1 cellular context compared by ENCODE assay signal in genomic region chr19:40465025-40465780, GRCh38.
A peak's percentile ranks its signal among the peaks of the same experiment; 100 is the strongest.
TF ChIP-seq lines count a peak whose summit lies in the region.

Gene BLVRB, minus strand, starts transcription at chr19:40465745. Its CDS starts 57 bp downstream, at chr19:40465688.

TF ChIP-seq in GM12878, 131 proteins besides CTCF, POLR2A, EP300 and RAD21 (continues in another document):
- TF ChIP-seq PRDM15 (CRISPR knock-in tag; IDR thresholded peaks at IDR 0.05) (no peak), ZNF207 (IDR thresholded peaks at IDR 0.05; ENCODE audit: borderline replicate concordance) (0 out of 2 replicates have a peak, but pooled peaks have one; percentile 10), CBX5 (IDR thresholded peaks at IDR 0.05; ENCODE audit: low read depth) (no peak), TAF1 (IDR thresholded peaks at IDR 0.05; ENCODE audit: borderline replicate concordance, low read depth, low read length) (no peak), FOS (IDR thresholded peaks at IDR 0.05; ENCODE audit: borderline replicate concordance, extremely low read depth, insufficient read length) (no peak), TCF7 (IDR thresholded peaks at IDR 0.05; ENCODE audit: borderline replicate concordance) (no peak), RBBP5 (conservative IDR thresholded peaks at IDR 0.05) (no peak), SREBF2 (IDR thresholded peaks at IDR 0.05; ENCODE audit: low read length) (no peak), STAT1 (conservative IDR thresholded peaks at IDR 0.05) (no peak), EED (IDR thresholded peaks at IDR 0.05; ENCODE audit: low read depth) (no peak), MYB (IDR thresholded peaks at IDR 0.05; ENCODE audit: borderline replicate concordance, low read depth, low read length) (no peak), IKZF2 (IDR thresholded peaks at IDR 0.05) (peak; percentile 5 to 22; a peak in 2 of 4 replicates), RCOR1 (conservative IDR thresholded peaks at IDR 0.05; ENCODE audit: low read depth, low read length) (no peak), ZNF24 (IDR thresholded peaks at IDR 0.05) (no peak), CBX3 (IDR thresholded peaks at IDR 0.05; ENCODE audit: borderline replicate concordance, low read depth) (no peak), USF1 (IDR thresholded peaks at IDR 0.05; ENCODE audit: borderline replicate concordance, extremely low read length, insufficient read depth, low read depth, low read length) (no peak), CHD2 (IDR thresholded peaks at IDR 0.05; ENCODE audit: borderline replicate concordance, low read depth, low read length) (peak; percentile 94), ZSCAN29 (IDR thresholded peaks at IDR 0.05) (no peak), HDAC6 (IDR thresholded peaks at IDR 0.05; ENCODE audit: unreplicated experiment) (no peak), STAT3 (IDR thresholded peaks at IDR 0.05; ENCODE audit: low read depth, low read length) (no peak), MEF2B (IDR thresholded peaks at IDR 0.05; ENCODE audit: partially characterized antibody, poor library complexity, severe bottlenecking) (no peak), TCF12 (IDR thresholded peaks at IDR 0.05; ENCODE audit: low read depth, low read length) (no peak), PML (IDR thresholded peaks at IDR 0.05; ENCODE audit: low read length) (no peak), BCL11A (IDR thresholded peaks at IDR 0.05; ENCODE audit: low read depth, low read length) (no peak), KLF5 (IDR thresholded peaks at IDR 0.05; ENCODE audit: partially characterized antibody) (no peak), MXI1 (IDR thresholded peaks at IDR 0.05; ENCODE audit: low read depth, low read length) (no peak), GATAD2B (conservative IDR thresholded peaks at IDR 0.05; ENCODE audit: low read depth) (no peak; the same call in 1 of the 2 replicates), TARDBP (IDR thresholded peaks at IDR 0.05; ENCODE audit: borderline replicate concordance) (no peak), IRF4 (IDR thresholded peaks at IDR 0.05; ENCODE audit: low read depth, low read length) (no peak), RUNX3 (IDR thresholded peaks at IDR 0.05; ENCODE audit: low read length) (peak; percentile 25), SP1 (IDR thresholded peaks at IDR 0.05; ENCODE audit: low read depth, low read length) (no peak), ELK1 (IDR thresholded peaks at IDR 0.05; ENCODE audit: low read depth, low read length) (no peak), ZNF217 (IDR thresholded peaks at IDR 0.05) (peak; percentile 55; the same call in 1 of the 2 replicates), ASH2L (IDR thresholded peaks at IDR 0.05; ENCODE audit: borderline replicate concordance, low read depth) (no peak), POLR2AphosphoS2 (IDR thresholded peaks at IDR 0.05; ENCODE audit: low read depth, low read length) (no peak), HDAC2 (IDR thresholded peaks at IDR 0.05) (no peak), SIX5 (IDR thresholded peaks at IDR 0.05; ENCODE audit: low read depth, low read length, severe bottlenecking) (no peak), NFYA (IDR thresholded peaks at IDR 0.05; ENCODE audit: borderline replicate concordance, low read depth, low read length) (no peak), E2F8 (IDR thresholded peaks at IDR 0.05; ENCODE audit: low read depth, partially characterized antibody) (no peak), SMAD5 (IDR thresholded peaks at IDR 0.05; ENCODE audit: low read depth) (no peak), YBX1 (IDR thresholded peaks at IDR 0.05) (no peak), CEBPB (IDR thresholded peaks at IDR 0.05; ENCODE audit: borderline replicate concordance in 1 of 2, low read depth in 2 of 2, low read length in 2 of 2) (no peak), NFIC (IDR thresholded peaks at IDR 0.05; ENCODE audit: low read depth, low read length) (no peak)
- TF ChIP-seq, protein P1, sequence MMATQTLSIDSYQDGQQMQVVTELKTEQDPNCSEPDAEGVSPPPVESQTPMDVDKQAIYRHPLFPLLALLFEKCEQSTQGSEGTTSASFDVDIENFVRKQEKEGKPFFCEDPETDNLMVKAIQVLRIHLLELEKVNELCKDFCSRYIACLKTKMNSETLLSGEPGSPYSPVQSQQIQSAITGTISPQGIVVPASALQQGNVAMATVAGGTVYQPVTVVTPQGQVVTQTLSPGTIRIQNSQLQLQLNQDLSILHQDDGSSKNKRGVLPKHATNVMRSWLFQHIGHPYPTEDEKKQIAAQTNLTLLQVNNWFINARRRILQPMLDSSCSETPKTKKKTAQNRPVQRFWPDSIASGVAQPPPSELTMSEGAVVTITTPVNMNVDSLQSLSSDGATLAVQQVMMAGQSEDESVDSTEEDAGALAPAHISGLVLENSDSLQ (IDR thresholded peaks at IDR 0.05) = no peak
- TF ChIP-seq, protein P2, sequence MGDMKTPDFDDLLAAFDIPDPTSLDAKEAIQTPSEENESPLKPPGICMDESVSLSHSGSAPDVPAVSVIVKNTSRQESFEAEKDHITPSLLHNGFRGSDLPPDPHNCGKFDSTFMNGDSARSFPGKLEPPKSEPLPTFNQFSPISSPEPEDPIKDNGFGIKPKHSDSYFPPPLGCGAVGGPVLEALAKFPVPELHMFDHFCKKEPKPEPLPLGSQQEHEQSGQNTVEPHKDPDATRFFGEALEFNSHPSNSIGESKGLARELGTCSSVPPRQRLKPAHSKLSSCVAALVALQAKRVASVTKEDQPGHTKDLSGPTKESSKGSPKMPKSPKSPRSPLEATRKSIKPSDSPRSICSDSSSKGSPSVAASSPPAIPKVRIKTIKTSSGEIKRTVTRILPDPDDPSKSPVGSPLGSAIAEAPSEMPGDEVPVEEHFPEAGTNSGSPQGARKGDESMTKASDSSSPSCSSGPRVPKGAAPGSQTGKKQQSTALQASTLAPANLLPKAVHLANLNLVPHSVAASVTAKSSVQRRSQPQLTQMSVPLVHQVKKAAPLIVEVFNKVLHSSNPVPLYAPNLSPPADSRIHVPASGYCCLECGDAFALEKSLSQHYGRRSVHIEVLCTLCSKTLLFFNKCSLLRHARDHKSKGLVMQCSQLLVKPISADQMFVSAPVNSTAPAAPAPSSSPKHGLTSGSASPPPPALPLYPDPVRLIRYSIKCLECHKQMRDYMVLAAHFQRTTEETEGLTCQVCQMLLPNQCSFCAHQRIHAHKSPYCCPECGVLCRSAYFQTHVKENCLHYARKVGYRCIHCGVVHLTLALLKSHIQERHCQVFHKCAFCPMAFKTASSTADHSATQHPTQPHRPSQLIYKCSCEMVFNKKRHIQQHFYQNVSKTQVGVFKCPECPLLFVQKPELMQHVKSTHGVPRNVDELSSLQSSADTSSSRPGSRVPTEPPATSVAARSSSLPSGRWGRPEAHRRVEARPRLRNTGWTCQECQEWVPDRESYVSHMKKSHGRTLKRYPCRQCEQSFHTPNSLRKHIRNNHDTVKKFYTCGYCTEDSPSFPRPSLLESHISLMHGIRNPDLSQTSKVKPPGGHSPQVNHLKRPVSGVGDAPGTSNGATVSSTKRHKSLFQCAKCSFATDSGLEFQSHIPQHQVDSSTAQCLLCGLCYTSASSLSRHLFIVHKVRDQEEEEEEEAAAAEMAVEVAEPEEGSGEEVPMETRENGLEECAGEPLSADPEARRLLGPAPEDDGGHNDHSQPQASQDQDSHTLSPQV (IDR thresholded peaks at IDR 0.05) = no peak
- TF ChIP-seq, protein P3, sequence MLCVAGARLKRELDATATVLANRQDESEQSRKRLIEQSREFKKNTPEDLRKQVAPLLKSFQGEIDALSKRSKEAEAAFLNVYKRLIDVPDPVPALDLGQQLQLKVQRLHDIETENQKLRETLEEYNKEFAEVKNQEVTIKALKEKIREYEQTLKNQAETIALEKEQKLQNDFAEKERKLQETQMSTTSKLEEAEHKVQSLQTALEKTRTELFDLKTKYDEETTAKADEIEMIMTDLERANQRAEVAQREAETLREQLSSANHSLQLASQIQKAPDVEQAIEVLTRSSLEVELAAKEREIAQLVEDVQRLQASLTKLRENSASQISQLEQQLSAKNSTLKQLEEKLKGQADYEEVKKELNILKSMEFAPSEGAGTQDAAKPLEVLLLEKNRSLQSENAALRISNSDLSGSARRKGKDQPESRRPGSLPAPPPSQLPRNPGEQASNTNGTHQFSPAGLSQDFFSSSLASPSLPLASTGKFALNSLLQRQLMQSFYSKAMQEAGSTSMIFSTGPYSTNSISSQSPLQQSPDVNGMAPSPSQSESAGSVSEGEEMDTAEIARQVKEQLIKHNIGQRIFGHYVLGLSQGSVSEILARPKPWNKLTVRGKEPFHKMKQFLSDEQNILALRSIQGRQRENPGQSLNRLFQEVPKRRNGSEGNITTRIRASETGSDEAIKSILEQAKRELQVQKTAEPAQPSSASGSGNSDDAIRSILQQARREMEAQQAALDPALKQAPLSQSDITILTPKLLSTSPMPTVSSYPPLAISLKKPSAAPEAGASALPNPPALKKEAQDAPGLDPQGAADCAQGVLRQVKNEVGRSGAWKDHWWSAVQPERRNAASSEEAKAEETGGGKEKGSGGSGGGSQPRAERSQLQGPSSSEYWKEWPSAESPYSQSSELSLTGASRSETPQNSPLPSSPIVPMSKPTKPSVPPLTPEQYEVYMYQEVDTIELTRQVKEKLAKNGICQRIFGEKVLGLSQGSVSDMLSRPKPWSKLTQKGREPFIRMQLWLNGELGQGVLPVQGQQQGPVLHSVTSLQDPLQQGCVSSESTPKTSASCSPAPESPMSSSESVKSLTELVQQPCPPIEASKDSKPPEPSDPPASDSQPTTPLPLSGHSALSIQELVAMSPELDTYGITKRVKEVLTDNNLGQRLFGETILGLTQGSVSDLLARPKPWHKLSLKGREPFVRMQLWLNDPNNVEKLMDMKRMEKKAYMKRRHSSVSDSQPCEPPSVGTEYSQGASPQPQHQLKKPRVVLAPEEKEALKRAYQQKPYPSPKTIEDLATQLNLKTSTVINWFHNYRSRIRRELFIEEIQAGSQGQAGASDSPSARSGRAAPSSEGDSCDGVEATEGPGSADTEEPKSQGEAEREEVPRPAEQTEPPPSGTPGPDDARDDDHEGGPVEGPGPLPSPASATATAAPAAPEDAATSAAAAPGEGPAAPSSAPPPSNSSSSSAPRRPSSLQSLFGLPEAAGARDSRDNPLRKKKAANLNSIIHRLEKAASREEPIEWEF (IDR thresholded peaks at IDR 0.05; ENCODE audit: insufficient replicate concordance, low read depth, low read length) = no peak
